ENCODE assay signal across 13 cellular contexts in genomic region chr12:132185698-132186097, GRCh38. TPM values are rescaled to one million over a fixed set of nuclear protein-coding genes. Genes with fewer than 3 reads are reported as not detected.
A peak's percentile ranks its signal among the peaks of the same experiment; 100 is the strongest.
DNase-seq lines count a peak whose midpoint lies in the region; ATAC-seq lines count a peak whose summit lies in the region.
"Had no signal": no experiment of that assay in that cellular context is flagged by ENCODE, and none has a peak within 500 bp of the region (broad histone marks: within the 10 kb centered on the region; RNA-seq: fewer than 3 reads in every experiment).

No MANE protein-coding gene starts in this region.

- POLR2A ChIA-PET in T-cell (lab: Charles Lee), result interaction anchor here in 1 of 2 donors (0.6 to 1.0 kb wide), 2 partner anchors 23 to 915 kb away, joined by 3 to 4 read pairs; no protein-coding TSS in a partner anchor

- ATAC-seq in T-cell (replicated peaks in 1 of 4), result peak; percentile 12 to 62 (median 24)
- no peak for ATAC-seq in activated naive CD8-positive, alpha-beta T cell treated with anti-CD3 and anti-CD28 coated beads, Interleukin-2, amount 50 U/mL, for 24 hours
- ATAC-seq in GM21619 (IDR thresholded peaks at IDR 0.05; ENCODE audit: unreplicated experiment), result no peak
- ATAC-seq in HG02938 (IDR thresholded peaks at IDR 0.05; ENCODE audit: unreplicated experiment), result no peak
- ATAC-seq: HepG2, left lobe of liver had no signal

- peak overlapping the region; percentile 90 for H3K27ac Mint-ChIP-seq in T-cell
- peak overlapping the region; percentile 87 for H3K27ac Mint-ChIP-seq in activated naive CD8-positive, alpha-beta T cell treated with anti-CD3 and anti-CD28 coated beads, Interleukin-2, amount 50 U/mL, for 24 hours
- H3K27ac Mint-ChIP-seq: nephron progenitor cell had no signal

- no peaks in the 10 kb centered on the region for H3K27me3 Mint-ChIP-seq in T-cell
- peaks cover 4% of the 10 kb centered on the region for H3K27me3 Mint-ChIP-seq in activated naive CD8-positive, alpha-beta T cell treated with anti-CD3 and anti-CD28 coated beads, Interleukin-2, amount 50 U/mL, for 24 hours

- peak; percentile 50 for DNase-seq in activated T-cell treated with anti-CD3 and anti-CD28 coated beads, Interleukin-2, amount 50 U/mL, for 1 hour
- no peak for DNase-seq in activated T-cell treated with anti-CD3 and anti-CD28 coated beads, Interleukin-2, amount 50 U/mL, for 48 hours
- DNase-seq in T-cell, result peak in 32 of 34 experiments; percentile 32 to 73 (median 53)
- no peak for DNase-seq in activated naive CD8-positive, alpha-beta T cell treated with anti-CD3 and anti-CD28 coated beads, Interleukin-2, amount 50 U/mL, for 24 hours
- DNase-seq in stimulated activated naive CD4-positive, alpha-beta T cell treated with Interleukin-2 at 50 U/mL for 16 hours (lab: John Stamatoyannopoulos, UW), result peak; percentile 18
- no peak for DNase-seq in cerebellar nuclear complex (lab: John Stamatoyannopoulos, UW)
- DNase-seq: NCI-H2171, nephron progenitor cell, SJCRH30 had no signal

- CTCF ChIA-PET in T-cell (lab: Charles Lee), result interaction anchor here (0.7 to 1.3 kb wide), 3 partner anchors 32 to 34 kb away, joined by 4 to 12 read pairs (median 7); no protein-coding TSS in a partner anchor

- peaks cover 3% of the 10 kb centered on the region for H3K36me3 Mint-ChIP-seq in T-cell
- no peaks in the 10 kb centered on the region for H3K36me3 Mint-ChIP-seq in activated naive CD8-positive, alpha-beta T cell treated with anti-CD3 and anti-CD28 coated beads, Interleukin-2, amount 50 U/mL, for 24 hours (ENCODE audit: low read depth)

- H3K4me1 Mint-ChIP-seq in T-cell, result peaks cover 41 to 62% (median 59%) of the 10 kb centered on the region in 3 donors
- H3K4me1 Mint-ChIP-seq in activated naive CD8-positive, alpha-beta T cell treated with anti-CD3 and anti-CD28 coated beads, Interleukin-2, amount 50 U/mL, for 24 hours, result peaks cover 41% of the 10 kb centered on the region

- H3K9me3 Mint-ChIP-seq in T-cell, result no peaks in the 10 kb centered on the region
- H3K9me3 Mint-ChIP-seq in activated naive CD8-positive, alpha-beta T cell treated with anti-CD3 and anti-CD28 coated beads, Interleukin-2, amount 50 U/mL, for 24 hours, result no peaks in the 10 kb centered on the region
- H3K9me3 Mint-ChIP-seq: nephron progenitor cell had no signal

- peak overlapping the region; percentile 63 to 97 (median 78) for H3K4me3 Mint-ChIP-seq in T-cell
- H3K4me3 Mint-ChIP-seq in activated naive CD8-positive, alpha-beta T cell treated with anti-CD3 and anti-CD28 coated beads, Interleukin-2, amount 50 U/mL, for 24 hours, result peak overlapping the region; percentile 78
- H3K4me3 Mint-ChIP-seq: nephron progenitor cell had no signal

RNA-seq across cellular contexts. Expression of gene NOC4L, which starts 41.4 kb away (rescaled TPM):
- 10 to 100 TPM; 14.6 to 28.9 (median 26.4) TPM for total RNA-seq in T-cell

RNA-seq across cellular contexts. Expression of gene DDX51, which starts 41.6 kb away (rescaled TPM):
- 10 to 100 TPM; 41.9 to 58.6 (median 49.0) TPM for total RNA-seq in T-cell

Comparison
In these comparisons a context has a peak if more than half of its experiments do, and no peak if none do; other contexts are left out.
1. DNase-seq: peak in activated T-cell treated with anti-CD3 and anti-CD28 coated beads, Interleukin-2, amount 50 U/mL, for 1 hour (single experiment), T-cell (32 of 34) and stimulated activated naive CD4-positive, alpha-beta T cell treated with Interleukin-2 at 50 U/mL for 16 hours (single experiment); none in activated T-cell treated with anti-CD3 and anti-CD28 coated beads, Interleukin-2, amount 50 U/mL, for 48 hours (0 of 2), activated naive CD8-positive, alpha-beta T cell treated with anti-CD3 and anti-CD28 coated beads, Interleukin-2, amount 50 U/mL, for 24 hours (single experiment) and cerebellar nuclear complex (0 of 2).
2. ATAC-seq: peak in T-cell (4 of 4); none in activated naive CD8-positive, alpha-beta T cell treated with anti-CD3 and anti-CD28 coated beads, Interleukin-2, amount 50 U/mL, for 24 hours (single experiment), GM21619 (single experiment) and HG02938 (single experiment).